In the genomic region with DNA sequence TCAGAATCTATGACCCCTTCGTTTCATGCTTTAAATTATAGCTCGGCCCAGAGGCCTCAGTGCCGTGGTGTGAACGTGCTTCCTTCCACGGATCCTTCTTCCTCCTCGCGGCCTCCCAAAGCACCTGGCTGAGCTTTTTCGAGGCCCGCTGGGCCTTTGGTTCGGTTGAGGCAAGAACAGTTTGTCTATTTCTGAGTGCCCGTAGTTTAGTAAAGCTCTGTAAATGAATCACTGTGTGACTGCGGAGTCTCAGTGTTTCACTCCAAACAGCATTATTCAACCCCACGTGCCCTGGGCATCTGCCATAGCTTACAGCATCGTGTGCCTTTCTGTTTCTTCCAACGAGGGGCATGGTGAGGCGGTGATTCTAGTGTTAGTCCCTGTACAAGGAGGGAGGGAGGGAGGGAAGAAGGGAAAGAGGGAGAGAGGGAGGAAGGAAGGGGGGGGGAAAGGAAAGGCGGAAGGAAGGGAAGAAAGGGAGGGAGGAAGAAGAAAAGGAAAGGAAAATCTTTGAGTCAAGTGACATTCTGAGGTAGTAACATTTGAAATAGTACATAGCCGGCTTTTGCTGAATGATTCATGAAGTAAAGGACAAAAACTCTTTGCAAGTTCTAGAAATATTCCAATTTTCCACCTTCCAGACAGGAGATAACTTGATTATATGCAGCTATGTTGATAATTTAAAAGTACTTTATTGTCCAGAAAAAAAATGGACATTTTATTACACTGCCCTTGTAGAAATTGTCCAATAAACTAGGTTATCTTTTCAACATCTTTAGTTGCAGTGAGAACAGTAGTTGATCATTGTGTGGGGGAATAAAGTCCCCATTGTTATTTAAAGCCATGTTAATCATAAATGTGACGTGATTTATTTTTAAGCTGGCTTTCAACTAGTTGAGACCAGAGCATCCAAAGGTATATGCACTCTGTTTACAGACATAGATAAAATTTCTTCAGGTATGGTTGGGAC, we compare ENCODE assay signal across 8 cellular contexts. TPM values are rescaled to one million over a fixed set of nuclear protein-coding genes. Genes with fewer than 3 reads are reported as not detected.
A peak's percentile ranks its signal among the peaks of the same experiment; 100 is the strongest.
DNase-seq lines count a peak whose midpoint lies in the region; ATAC-seq lines count a peak whose summit lies in the region.

No MANE protein-coding gene starts in this region.

- H3K14ac ChIP-seq in trophoblast cell (ENCODE audit: low read length): no peak overlapping the region

- H3K79me1 ChIP-seq in trophoblast cell (ENCODE audit: low read length): no peaks in the 10 kb centered on the region

- peak overlapping the region; percentile 84 for H3K4me2 ChIP-seq in trophoblast cell (ENCODE audit: low read length)

- H4K8ac ChIP-seq in trophoblast cell (ENCODE audit: low read depth, low read length): peak overlapping the region; percentile 1

- intact Hi-C loops in left cardiac atrium (cut with DNase I): loop anchor here in 1 of 2 donors (10.0 kb wide), 1 partner anchor 141 kb away; no protein-coding TSS in a partner anchor

- WGBS in trophoblast cell (ENCODE audit: extremely low coverage, insufficient coverage, insufficient read length): no CpG with 5 or more reads among the region's 19 CpGs

- no peaks in the 10 kb centered on the region for H3K9me3 ChIP-seq in ES-I3 (ENCODE audit: control insufficient read depth, insufficient read depth, low read length)
- H3K9me3 ChIP-seq in trophoblast cell (ENCODE audit: insufficient read depth, low read depth, low read length): peaks cover 4% of the 10 kb centered on the region

- H3K79me2 ChIP-seq in trophoblast cell (ENCODE audit: control insufficient read depth, insufficient read depth, low read length, poor library complexity): no peaks in the 10 kb centered on the region

- no peak overlapping the region for H3K27ac ChIP-seq in trophoblast cell (ENCODE audit: low read depth, low read length)

- no peak overlapping the region for H4K12ac ChIP-seq in trophoblast cell (ENCODE audit: low read depth, low read length)

- peaks cover 10% of the 10 kb centered on the region for H3K4me1 Mint-ChIP-seq in activated naive CD4-positive, alpha-beta T cell treated with anti-CD3 and anti-CD28 coated beads, Interleukin-2, amount 50 U/mL, for 24 hours

- H2BK5ac ChIP-seq in trophoblast cell (ENCODE audit: low read depth, low read length, poor library complexity): no peak overlapping the region

- H3K9me3 Mint-ChIP-seq in activated naive CD4-positive, alpha-beta T cell treated with anti-CD3 and anti-CD28 coated beads, Interleukin-2, amount 50 U/mL, for 24 hours: no peaks in the 10 kb centered on the region

- H3K23ac ChIP-seq in trophoblast cell (ENCODE audit: low read length): no peak overlapping the region

- peak; percentile 69 for DNase-seq in NCI-H1694 treated with DMSO at 0.1 percent for 48 hours (lab: John Stamatoyannopoulos, UW)
- DNase-seq in left cardiac atrium: peak; percentile 36
- DNase-seq in trophoblast cell: peak; percentile 33
- DNase-seq in KG1 (lab: John Stamatoyannopoulos, UW): no peak

- H3K27me3 ChIP-seq in trophoblast cell (ENCODE audit: insufficient read depth, low read length): peaks cover 20% of the 10 kb centered on the region

- H2BK12ac ChIP-seq in trophoblast cell (ENCODE audit: low read length): no peak overlapping the region

- H2AFZ ChIP-seq in trophoblast cell (ENCODE audit: insufficient read depth, low read length, poor library complexity): peak overlapping the region; percentile 41

- peak overlapping the region; percentile 25 for H4K91ac ChIP-seq in trophoblast cell (ENCODE audit: low read depth, low read length)

- H3K18ac ChIP-seq in trophoblast cell (ENCODE audit: low read length): no peak overlapping the region

- H3K36me3 ChIP-seq in ES-I3 (ENCODE audit: insufficient read depth, low read length) (no peaks in the 10 kb centered on the region), trophoblast cell (ENCODE audit: control insufficient read depth in 1 of 2, insufficient read depth in 2 of 2, low read length in 2 of 2) (no peaks in the 10 kb centered on the region)

- H3K9ac ChIP-seq in ES-I3 (ENCODE audit: low read depth, low read length): peak overlapping the region; percentile 70
- no peak overlapping the region for H3K9ac ChIP-seq in trophoblast cell (ENCODE audit: low read length)

- no peaks in the 10 kb centered on the region for H3K36me3 Mint-ChIP-seq in activated naive CD4-positive, alpha-beta T cell treated with anti-CD3 and anti-CD28 coated beads, Interleukin-2, amount 50 U/mL, for 24 hours

- H3K4me3 ChIP-seq in trophoblast cell (ENCODE audit: low read depth, low read length): no peak overlapping the region

- H3K27me3 Mint-ChIP-seq in activated naive CD4-positive, alpha-beta T cell treated with anti-CD3 and anti-CD28 coated beads, Interleukin-2, amount 50 U/mL, for 24 hours: peaks cover 14% of the 10 kb centered on the region

- H3K4me1 ChIP-seq in ES-I3 (ENCODE audit: insufficient read depth, low read length) (no peaks in the 10 kb centered on the region), trophoblast cell (ENCODE audit: control insufficient read depth in 1 of 2, insufficient read depth in 2 of 2, low read length in 2 of 2) (peaks cover 18 to 20% of the 10 kb centered on the region in 2 experiments)

- peak overlapping the region; percentile 55 for H3K27ac Mint-ChIP-seq in activated naive CD4-positive, alpha-beta T cell treated with anti-CD3 and anti-CD28 coated beads, Interleukin-2, amount 50 U/mL, for 24 hours

- no peak overlapping the region for H2BK120ac ChIP-seq in trophoblast cell (ENCODE audit: insufficient read depth, low read length, poor library complexity)

- H3K4ac ChIP-seq in trophoblast cell (ENCODE audit: low read depth, low read length): no peak overlapping the region

- no peak overlapping the region for H2AK5ac ChIP-seq in trophoblast cell (ENCODE audit: low read length)

- H3K4me3 Mint-ChIP-seq in activated naive CD4-positive, alpha-beta T cell treated with anti-CD3 and anti-CD28 coated beads, Interleukin-2, amount 50 U/mL, for 24 hours: peak overlapping the region; percentile 91

- peak in 1 of 2 donors; percentile 30 for ATAC-seq in left cardiac atrium
- no peak for ATAC-seq in HG02885 (IDR thresholded peaks at IDR 0.05; ENCODE audit: poor library complexity, unreplicated experiment)
- no peak for ATAC-seq in GM21360 (IDR thresholded peaks at IDR 0.05; ENCODE audit: unreplicated experiment)

RNA-seq across cellular contexts. Expression of gene TRIM9, which starts 1.2 kb away (rescaled TPM):
- total RNA-seq in left cardiac atrium: under 1 TPM; 0.24 to 0.89 TPM
- 0.78 and 0.79 TPM in 2 replicates for polyA plus RNA-seq in trophoblast cell (2013)
